In genomic region chr6:145924600-145924999, GRCh38 we compare ENCODE assay signal across 22 cellular contexts. TPM values are rescaled to one million over a fixed set of nuclear protein-coding genes. Genes with fewer than 3 reads are reported as not detected.
DNase-seq lines count a peak whose midpoint lies in the region; ATAC-seq, FAIRE-seq and TF ChIP-seq lines count a peak whose summit lies in the region.
"Had no signal": no experiment of that assay in that cellular context is flagged by ENCODE, and none has a peak within 500 bp of the region (broad histone marks: within the 10 kb centered on the region; RNA-seq: fewer than 3 reads in every experiment).

No MANE protein-coding gene starts in this region.

- H3K27ac Mint-ChIP-seq in CD8-positive, alpha-beta memory T cell = no peak overlapping the region
- H3K27ac Mint-ChIP-seq: CD14-positive monocyte; CD8-positive, alpha-beta T cell; GM23338; IgD-negative memory B cell had no signal

- no TSS peak for BruUV-seq in OCI-LY7 (replicated peaks; lab: Mats Ljungman, UMichigan)

- no peak for FAIRE-seq in GM19239 (lab: Jason Lieb, UNC)
- FAIRE-seq: G401.6, GM12891, H54, HepG2 had no signal

- H3K9me2 ChIP-seq in OCI-LY7 (ENCODE audit: insufficient read depth, low read length) = no peaks in the 10 kb centered on the region

- 0 out of 2 replicates have a peak, but pooled peaks cover 7% of the 10 kb centered on the region for H4K20me1 ChIP-seq in OCI-LY7 (ENCODE audit: insufficient read depth, low read length)
- H4K20me1 ChIP-seq: BLaER1 had no signal

- no peak overlapping the region for H3K4me3 ChIP-seq in OCI-LY7 (ENCODE audit: low read depth, low read length, poor library complexity, severe bottlenecking)
- no peak overlapping the region for H3K4me3 ChIP-seq in SJCRH30
- H3K4me3 ChIP-seq in CD8-positive, alpha-beta memory T cell (ENCODE audit: low read length) = no peak overlapping the region
- H3K4me3 ChIP-seq: BLaER1, GM23338 had no signal

- H3K27ac ChIP-seq in OCI-LY7 (ENCODE audit: low read depth, low read length, poor library complexity, severe bottlenecking) (no peak overlapping the region), SJCRH30 (no peak overlapping the region)
- H3K27ac ChIP-seq in CD8-positive, alpha-beta memory T cell (ENCODE audit: low read depth, low read length) = no peak overlapping the region
- H3K27ac ChIP-seq: BLaER1 had no signal

- H3K4me3 Mint-ChIP-seq in CD8-positive, alpha-beta memory T cell = no peak overlapping the region
- H3K4me3 Mint-ChIP-seq: CD14-positive monocyte; CD8-positive, alpha-beta T cell; GM23338; IgD-negative memory B cell had no signal

- H3K9me3 ChIP-seq in OCI-LY7 (ENCODE audit: low read length) = no peaks in the 10 kb centered on the region
- H3K9me3 ChIP-seq in SJCRH30 (replicated peaks) = no peaks in the 10 kb centered on the region
- H3K9me3 ChIP-seq in CD8-positive, alpha-beta memory T cell (ENCODE audit: low read length) = no peaks in the 10 kb centered on the region
- H3K9me3 ChIP-seq: BLaER1 had no signal

- H3K27me3 ChIP-seq in SJCRH30 = no peaks in the 10 kb centered on the region
- no peaks in the 10 kb centered on the region for H3K27me3 ChIP-seq in CD8-positive, alpha-beta memory T cell (ENCODE audit: insufficient read depth, low read length, poor library complexity, severe bottlenecking)
- H3K27me3 ChIP-seq: BLaER1 had no signal

- peak; percentile 5 for DNase-seq in OCI-LY7 (ENCODE audit: low spot score)
- no peak for DNase-seq in SJCRH30
- no peak for DNase-seq in GM19239 (ENCODE audit: insufficient read length, low spot score)
- DNase-seq in CD8-positive, alpha-beta memory T cell = no peak
- DNase-seq: 8988T; CD8-positive, alpha-beta T cell; COR-L47; HCEC 1CT; Kasumi-1; KG1 had no signal

- H2AFZ ChIP-seq in OCI-LY7 (ENCODE audit: low read length) = no peak overlapping the region
- H2AFZ ChIP-seq: GM23338 had no signal

- peaks cover 14 to 65% (median 29%) of the 10 kb centered on the region in 3 donors for H3K36me3 Mint-ChIP-seq in CD8-positive, alpha-beta memory T cell

- CTCF ChIA-PET in OCI-LY7 (lab: Charles Lee; ENCODE audit: unreplicated experiment) = no interaction called here
- CTCF ChIA-PET in CD8-positive, alpha-beta memory T cell (lab: Charles Lee) = no interaction called here

- peak; percentile 47 for ATAC-seq in GM18498 (IDR thresholded peaks at IDR 0.05; ENCODE audit: unreplicated experiment)
- ATAC-seq in GM19397 (IDR thresholded peaks at IDR 0.05; ENCODE audit: unreplicated experiment) = peak; percentile 77
- ATAC-seq in GM21576 (IDR thresholded peaks at IDR 0.05; ENCODE audit: unreplicated experiment) = peak; percentile 57
- ATAC-seq in GM21529 (IDR thresholded peaks at IDR 0.05; ENCODE audit: unreplicated experiment) = no peak
- ATAC-seq: CD8-positive, alpha-beta T cell; GM23338; HepG2 had no signal

- H3K9me3 Mint-ChIP-seq in CD8-positive, alpha-beta memory T cell = no peaks in the 10 kb centered on the region
- H3K9me3 Mint-ChIP-seq: CD14-positive monocyte; CD8-positive, alpha-beta T cell; GM23338; IgD-negative memory B cell had no signal

- POLR2A ChIA-PET in OCI-LY7 (lab: Charles Lee) = interaction anchor here (1.7 kb wide), 1 partner anchor 20 kb away, joined by 4 read pairs; no protein-coding TSS in a partner anchor
- POLR2A ChIA-PET in CD8-positive, alpha-beta memory T cell (lab: Charles Lee) = no interaction called here

- H3K36me3 ChIP-seq in OCI-LY7 (ENCODE audit: insufficient read depth, low read length) (peaks cover 81% of the 10 kb centered on the region), SJCRH30 (peaks cover 41% of the 10 kb centered on the region)
- peaks cover 7% of the 10 kb centered on the region for H3K36me3 ChIP-seq in CD8-positive, alpha-beta memory T cell (ENCODE audit: insufficient read depth, low read length)

- no peaks in the 10 kb centered on the region for H3K27me3 Mint-ChIP-seq in CD8-positive, alpha-beta memory T cell
- H3K27me3 Mint-ChIP-seq: IgD-negative memory B cell had no signal

- intact Hi-C loops in OCI-LY7 (cut with micrococcal nuclease; ENCODE audit: unreplicated experiment) = no loop called here

- H3K79me2 ChIP-seq in OCI-LY7 (ENCODE audit: insufficient read depth, low read depth, low read length) = no peaks in the 10 kb centered on the region

- no peak overlapping the region for H3K4me2 ChIP-seq in OCI-LY7 (ENCODE audit: low read length)
- H3K4me2 ChIP-seq: BLaER1, GM23338 had no signal

- H3K4me1 ChIP-seq in OCI-LY7 (ENCODE audit: insufficient read depth, low read length, poor library complexity, severe bottlenecking) = no peaks in the 10 kb centered on the region
- no peaks in the 10 kb centered on the region for H3K4me1 ChIP-seq in SJCRH30
- no peaks in the 10 kb centered on the region for H3K4me1 ChIP-seq in CD8-positive, alpha-beta memory T cell (ENCODE audit: insufficient read depth, low read length)
- H3K4me1 ChIP-seq: BLaER1 had no signal

- TF ChIP-seq CTCF in OCI-LY7 (conservative IDR thresholded peaks at IDR 0.05; ENCODE audit: low read length) = no peak

- no peaks in the 10 kb centered on the region for H3K4me1 Mint-ChIP-seq in CD8-positive, alpha-beta memory T cell
- H3K4me1 Mint-ChIP-seq: CD14-positive monocyte, GM23338, IgD-negative memory B cell had no signal

RNA-seq across cellular contexts. Expression of gene SHPRH, which starts 39.6 kb away (rescaled TPM):
- 28.1 and 28.8 TPM in 2 replicates for total RNA-seq in OCI-LY7 (2014; rRNA removed; shearing (Covaris generic))
- total RNA-seq in OCI-LY7 (2022) = 27.7 and 32.6 TPM in 2 replicates
- total RNA-seq in SJCRH30 (2014; rRNA removed; shearing (Covaris generic)) = 21.5 and 27.6 TPM in 2 replicates
- total RNA-seq in CD8-positive, alpha-beta memory T cell = 10 to 100 TPM; 13.4 to 15.0 TPM
- polyA plus RNA-seq in CD8-positive, alpha-beta memory T cell = 8.1 TPM
